16 cellular contexts compared by ENCODE assay signal in the genomic region with DNA sequence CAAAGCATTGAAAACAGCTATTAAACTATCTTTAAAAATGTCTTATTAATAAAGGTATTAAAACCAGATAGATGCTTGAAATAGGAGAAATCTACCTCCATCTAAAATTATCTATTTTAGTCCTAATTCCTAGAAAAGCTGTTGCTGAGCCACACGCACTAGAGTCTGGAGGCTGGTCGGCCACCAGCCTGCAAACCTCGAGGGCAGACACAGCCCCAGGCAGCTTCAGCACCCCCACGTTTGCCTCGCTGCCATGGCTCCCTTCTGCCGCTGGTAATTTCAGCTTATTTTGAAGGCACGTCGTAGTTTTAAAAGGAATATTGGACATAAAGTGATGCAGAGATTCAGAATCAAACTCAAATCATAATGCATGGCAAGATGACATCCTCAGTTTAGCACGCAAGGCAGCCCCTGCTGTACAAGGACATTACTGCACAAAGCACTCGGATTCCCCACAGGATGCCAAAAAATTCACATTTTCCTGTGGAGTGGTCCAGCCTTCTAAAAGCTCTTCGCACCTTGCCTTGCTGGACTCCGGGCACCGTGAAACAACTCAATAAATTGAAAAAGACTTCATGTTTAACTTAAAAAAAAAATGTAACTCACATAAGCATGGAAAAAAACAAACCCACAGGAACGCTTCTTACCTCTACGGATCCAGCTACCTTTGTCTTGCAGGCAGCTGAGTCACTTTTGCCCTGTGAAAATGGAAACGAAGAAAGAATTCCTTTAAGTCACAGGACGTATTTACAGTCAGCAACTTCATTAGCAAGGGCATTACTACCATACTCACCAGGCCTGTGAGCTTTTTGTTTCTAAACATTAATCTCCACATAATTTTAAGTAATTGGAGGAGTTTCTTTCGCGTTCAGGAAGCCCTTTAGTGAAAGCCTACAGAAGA.
DNase-seq lines count a peak whose midpoint lies in the region; ATAC-seq and TF ChIP-seq lines count a peak whose summit lies in the region.
"Had no signal": no experiment of that assay in that cellular context is flagged by ENCODE, and none has a peak within 500 bp of the region (broad histone marks: within the 10 kb centered on the region; RNA-seq: fewer than 3 reads in every experiment).

No MANE protein-coding gene starts in this region.

- TF ChIP-seq CTCF in AG04450 (IDR thresholded peaks at IDR 0.05; ENCODE audit: low read depth, low read length) (peak; percentile 35), GM23338 (conservative IDR thresholded peaks at IDR 0.05; ENCODE audit: low read depth in 2 of 2) (0 out of 4 replicates have a peak, but pooled peaks have one; percentile 11 to 22), brain (conservative IDR thresholded peaks at IDR 0.05) (peak; percentile 38 to 50), kidney epithelial cell (IDR thresholded peaks at IDR 0.05; ENCODE audit: insufficient read depth, low read length, poor library complexity, severe bottlenecking) (peak; percentile 6), RWPE1 (conservative IDR thresholded peaks at IDR 0.05; ENCODE audit: low read depth) (no peak), GM13976 (IDR thresholded peaks at IDR 0.05; ENCODE audit: borderline replicate concordance, control extremely low read depth, extremely low read depth, insufficient read depth, missing control alignments) (no peak)

- no peak overlapping the region for H3K27ac ChIP-seq in AG04450 (ENCODE audit: low read depth, low read length)
- peak overlapping the region; percentile 21; the same call in 1 of the 2 replicates for H3K27ac ChIP-seq in GM23338 (ENCODE audit: low read depth)
- no peak overlapping the region for H3K27ac ChIP-seq in RWPE1
- H3K27ac ChIP-seq: gastroesophageal sphincter had no signal

- H3K27ac Mint-ChIP-seq in GM23338 = peak overlapping the region; percentile 86
- no peak overlapping the region for H3K27ac Mint-ChIP-seq in brain
- H3K27ac Mint-ChIP-seq: activated naive CD8-positive, alpha-beta T cell treated with anti-CD3 and anti-CD28 coated beads, Interleukin-2, amount 50 U/mL, for 24 hours; CD4-positive, alpha-beta T cell had no signal

- H2AFZ ChIP-seq in GM23338 = no peak overlapping the region

- H3K9me2 ChIP-seq in GM23338 (ENCODE audit: insufficient read depth) = no peaks in the 10 kb centered on the region

- DNase-seq in AG04450 (ENCODE audit: low read depth, low spot score) = no peak
- peak; percentile 57 for DNase-seq in GM23338 (ENCODE audit: low spot score)
- no peak for DNase-seq in kidney epithelial cell (ENCODE audit: low read depth)
- DNase-seq in RWPE1 (ENCODE audit: low spot score) = no peak
- DNase-seq in GM13976 (ENCODE audit: low spot score) = no peak
- DNase-seq in GM19240 (ENCODE audit: insufficient read length, low spot score) = no peak
- DNase-seq: activated naive CD8-positive, alpha-beta T cell treated with anti-CD3 and anti-CD28 coated beads, Interleukin-2, amount 50 U/mL, for 24 hours; CD4-positive, alpha-beta T cell; kidney glomerular epithelial cell; NCI-H1436 treated with DMSO at 0.1 percent for 48 hours; NCI-H510A; SHP77 treated with DMSO at 0.1 percent for 48 hours had no signal

- peaks cover 40% of the 10 kb centered on the region for H3K4me1 ChIP-seq in GM23338 (ENCODE audit: insufficient read depth)

- no peaks in the 10 kb centered on the region; the same call in 1 of the 2 replicates for H3K9me3 ChIP-seq in AG04450 (ENCODE audit: control insufficient read depth, insufficient read depth, low read length)
- H3K9me3 ChIP-seq: gastroesophageal sphincter had no signal

- CTCF ChIA-PET in AG04450 (lab: Charles Lee) (interaction anchor here (0.6 to 1.8 kb wide), 4 partner anchors 213 to 485 kb away, joined by 3 to 5 read pairs (median 4); no protein-coding TSS in a partner anchor), RWPE1 (lab: Yijun Ruan, JAX) (interaction anchor here (0.6 to 0.8 kb wide), 4 partner anchors 181 to 1094 kb away, joined by 3 read pairs; no protein-coding TSS in a partner anchor)

- H4K20me1 ChIP-seq in GM23338 (replicated peaks; ENCODE audit: insufficient read depth) = no peaks in the 10 kb centered on the region

- H3K4me3 ChIP-seq in AG04450 (ENCODE audit: low read depth, low read length) = no peak overlapping the region
- no peak overlapping the region for H3K4me3 ChIP-seq in GM23338
- H3K4me3 ChIP-seq in kidney epithelial cell (ENCODE audit: low read depth, low read length) = no peak overlapping the region
- H3K4me3 ChIP-seq: gastroesophageal sphincter, K562 had no signal

- peaks cover 7% of the 10 kb centered on the region; the same call in 1 of the 3 replicates for H3K9me3 Mint-ChIP-seq in GM23338
- no peaks in the 10 kb centered on the region for H3K9me3 Mint-ChIP-seq in brain
- H3K9me3 Mint-ChIP-seq: activated naive CD8-positive, alpha-beta T cell treated with anti-CD3 and anti-CD28 coated beads, Interleukin-2, amount 50 U/mL, for 24 hours; CD4-positive, alpha-beta T cell had no signal

- peaks cover 13% of the 10 kb centered on the region for H3K27me3 Mint-ChIP-seq in GM23338 (ENCODE audit: insufficient read depth, low read depth, poor library complexity)
- H3K27me3 Mint-ChIP-seq in brain = peaks cover 8% of the 10 kb centered on the region

- no peaks in the 10 kb centered on the region for H3F3A ChIP-seq in GM23338 (replicated peaks; ENCODE audit: low read depth)

- in situ Hi-C loops in GM13976 (cut with MboI; ENCODE audit: low sequenced_read_pairs, unreplicated experiment) = loop anchor here (10.0 kb wide), 2 partner anchors 214 to 384 kb away; partner anchors contain the start of gene GPR31

- H3K36me3 Mint-ChIP-seq in GM23338 (ENCODE audit: low read depth) (0 out of 3 replicates have a peak, but pooled peaks cover 3% of the 10 kb centered on the region), brain (no peaks in the 10 kb centered on the region)

- H3K27me3 ChIP-seq in AG04450 (ENCODE audit: control insufficient read depth, insufficient read depth, low read length) = peaks cover 3% of the 10 kb centered on the region
- no peaks in the 10 kb centered on the region for H3K27me3 ChIP-seq in GM23338 (ENCODE audit: insufficient read depth)
- H3K27me3 ChIP-seq in kidney epithelial cell (ENCODE audit: control insufficient read depth, insufficient read depth, low read length) = peaks cover 3% of the 10 kb centered on the region
- H3K27me3 ChIP-seq: gastroesophageal sphincter had no signal

- peak overlapping the region; percentile 51; the same call in 1 of the 2 replicates for H3K4me2 ChIP-seq in GM23338

- H3K4me1 Mint-ChIP-seq in GM23338 (peaks cover 42% of the 10 kb centered on the region), brain (peaks cover 37% of the 10 kb centered on the region)

- peak; percentile 6; the same call in 1 of the 3 replicates for ATAC-seq in GM23338
- no peak for ATAC-seq in HG03045 (IDR thresholded peaks at IDR 0.05; ENCODE audit: unreplicated experiment)
- ATAC-seq: activated naive CD8-positive, alpha-beta T cell treated with anti-CD3 and anti-CD28 coated beads, Interleukin-2, amount 50 U/mL, for 24 hours; gastroesophageal sphincter; K562 had no signal

- no peaks in the 10 kb centered on the region for H3K36me3 ChIP-seq in GM23338 (ENCODE audit: insufficient read depth)
- no peaks in the 10 kb centered on the region for H3K36me3 ChIP-seq in kidney epithelial cell (ENCODE audit: control insufficient read depth, insufficient read depth, low read length)
- H3K36me3 ChIP-seq: gastroesophageal sphincter had no signal

- H3K4me3 Mint-ChIP-seq in GM23338 (no peak overlapping the region; the same call in 2 of the 3 replicates), brain (no peak overlapping the region)
- H3K4me3 Mint-ChIP-seq: activated naive CD8-positive, alpha-beta T cell treated with anti-CD3 and anti-CD28 coated beads, Interleukin-2, amount 50 U/mL, for 24 hours; CD4-positive, alpha-beta T cell had no signal

- H3K79me2 ChIP-seq in GM23338 (replicated peaks; ENCODE audit: insufficient read depth) = no peaks in the 10 kb centered on the region

- POLR2A ChIA-PET in AG04450 (lab: Yijun Ruan, JAX) (no interaction called here), RWPE1 (lab: Yijun Ruan, JAX; ENCODE audit: low non-redundant PET) (no interaction called here)

TF ChIP-seq in GM23338, 12 proteins besides CTCF, POLR2A, EP300 and RAD21:
- no peak for TF ChIP-seq ZNF331 (CRISPR knock-in tag; IDR thresholded peaks at IDR 0.05; ENCODE audit: low read depth)
- TF ChIP-seq ZNF114 (CRISPR knock-in tag; IDR thresholded peaks at IDR 0.05) = no peak
- no peak for TF ChIP-seq JUNB (IDR thresholded peaks at IDR 0.05; ENCODE audit: unreplicated experiment)
- TF ChIP-seq CREB1 (CRISPR knock-in tag; IDR thresholded peaks at IDR 0.05; ENCODE audit: low read depth) = no peak
- TF ChIP-seq POLR2AphosphoS5 (IDR thresholded peaks at IDR 0.05; ENCODE audit: low read depth) = no peak
- TF ChIP-seq STAT1 (IDR thresholded peaks at IDR 0.05; ENCODE audit: unreplicated experiment) = no peak
- no peak for TF ChIP-seq NANOG (IDR thresholded peaks at IDR 0.05; ENCODE audit: borderline replicate concordance)
- TF ChIP-seq, protein P1, sequence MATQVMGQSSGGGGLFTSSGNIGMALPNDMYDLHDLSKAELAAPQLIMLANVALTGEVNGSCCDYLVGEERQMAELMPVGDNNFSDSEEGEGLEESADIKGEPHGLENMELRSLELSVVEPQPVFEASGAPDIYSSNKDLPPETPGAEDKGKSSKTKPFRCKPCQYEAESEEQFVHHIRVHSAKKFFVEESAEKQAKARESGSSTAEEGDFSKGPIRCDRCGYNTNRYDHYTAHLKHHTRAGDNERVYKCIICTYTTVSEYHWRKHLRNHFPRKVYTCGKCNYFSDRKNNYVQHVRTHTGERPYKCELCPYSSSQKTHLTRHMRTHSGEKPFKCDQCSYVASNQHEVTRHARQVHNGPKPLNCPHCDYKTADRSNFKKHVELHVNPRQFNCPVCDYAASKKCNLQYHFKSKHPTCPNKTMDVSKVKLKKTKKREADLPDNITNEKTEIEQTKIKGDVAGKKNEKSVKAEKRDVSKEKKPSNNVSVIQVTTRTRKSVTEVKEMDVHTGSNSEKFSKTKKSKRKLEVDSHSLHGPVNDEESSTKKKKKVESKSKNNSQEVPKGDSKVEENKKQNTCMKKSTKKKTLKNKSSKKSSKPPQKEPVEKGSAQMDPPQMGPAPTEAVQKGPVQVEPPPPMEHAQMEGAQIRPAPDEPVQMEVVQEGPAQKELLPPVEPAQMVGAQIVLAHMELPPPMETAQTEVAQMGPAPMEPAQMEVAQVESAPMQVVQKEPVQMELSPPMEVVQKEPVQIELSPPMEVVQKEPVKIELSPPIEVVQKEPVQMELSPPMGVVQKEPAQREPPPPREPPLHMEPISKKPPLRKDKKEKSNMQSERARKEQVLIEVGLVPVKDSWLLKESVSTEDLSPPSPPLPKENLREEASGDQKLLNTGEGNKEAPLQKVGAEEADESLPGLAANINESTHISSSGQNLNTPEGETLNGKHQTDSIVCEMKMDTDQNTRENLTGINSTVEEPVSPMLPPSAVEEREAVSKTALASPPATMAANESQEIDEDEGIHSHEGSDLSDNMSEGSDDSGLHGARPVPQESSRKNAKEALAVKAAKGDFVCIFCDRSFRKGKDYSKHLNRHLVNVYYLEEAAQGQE (IDR thresholded peaks at IDR 0.05; ENCODE audit: unreplicated experiment) = no peak
- no peak for TF ChIP-seq EZH2phosphoT487 (IDR thresholded peaks at IDR 0.05; ENCODE audit: unreplicated experiment)

Comparison
In these comparisons a context has a peak if more than half of its experiments do, and no peak if none do; other contexts are left out.
1. CTCF ChIP-seq: peak in AG04450 (single experiment), GM23338 (2 of 2), brain (2 of 2) and kidney epithelial cell (single experiment); none in RWPE1 (single experiment) and GM13976 (single experiment).